ENCODE assay signal across 8 cellular contexts in the genomic region with DNA sequence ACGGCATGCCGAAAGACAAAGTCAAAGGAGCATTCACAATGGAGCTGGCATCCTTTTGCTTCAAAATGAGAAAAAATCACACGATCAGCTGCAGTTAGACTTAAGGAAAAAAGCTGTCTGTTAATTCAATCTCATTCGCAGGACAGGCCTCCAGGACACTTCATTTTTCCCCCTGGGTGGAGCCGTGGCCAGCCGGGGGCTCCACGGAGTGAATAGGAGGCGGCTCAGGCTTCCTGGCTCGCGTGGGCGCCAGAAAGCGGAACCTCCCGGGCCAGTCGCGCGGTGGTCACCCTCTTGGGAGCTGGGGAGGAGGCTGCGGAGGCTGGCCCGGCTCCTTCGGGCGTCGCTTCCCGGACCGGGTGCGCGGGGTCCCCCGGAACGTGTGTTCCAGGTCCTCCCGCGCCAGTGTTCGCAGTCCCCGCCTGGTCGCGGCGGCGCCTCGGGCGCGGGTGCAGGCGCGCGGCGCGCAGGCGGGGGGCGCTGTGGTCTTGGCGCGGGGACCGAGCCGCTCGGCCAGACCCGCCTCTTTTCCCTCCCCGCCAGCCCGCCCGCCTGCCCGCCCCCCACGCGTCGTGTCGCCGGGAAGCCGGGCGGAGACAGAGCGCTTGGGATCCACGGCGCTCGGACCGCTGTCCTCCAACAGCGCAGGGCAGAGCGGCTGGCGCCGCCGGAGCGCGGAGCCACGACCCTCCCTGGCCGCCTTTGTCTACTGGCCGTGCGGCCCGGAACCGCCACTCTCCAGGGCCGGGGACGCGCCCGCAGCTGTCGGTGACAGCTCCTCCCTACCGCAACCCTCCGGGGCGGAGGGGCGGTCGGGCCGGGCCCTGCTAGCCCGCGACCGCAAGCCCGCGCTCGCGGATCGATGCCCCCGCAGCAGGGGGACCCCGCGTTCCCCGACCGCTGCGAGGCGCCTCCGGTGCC. TPM values are rescaled to one million over a fixed set of nuclear protein-coding genes. Genes with fewer than 3 reads are reported as not detected.
DNase-seq lines count a peak whose midpoint lies in the region; ATAC-seq and TF ChIP-seq lines count a peak whose summit lies in the region.

A gene (plus strand): TSS at position 599 of the 921 bp plus-strand sequence. CDS start 264 bp downstream, at position 863.

- H3K9me3 ChIP-seq in Peyer's patch: no peaks in the 10 kb centered on the region
- no peaks in the 10 kb centered on the region for H3K9me3 ChIP-seq in neural cell (ENCODE audit: low read length)
- no peaks in the 10 kb centered on the region for H3K9me3 ChIP-seq in stomach

- intact Hi-C loops in stomach (cut with DNase I; ENCODE audit: low total_unique reads): loop anchor here (10.0 kb wide), 1 partner anchor 490 kb away; no protein-coding TSS in a partner anchor

- H3K36me3 ChIP-seq in Peyer's patch (peaks cover 0 to 16% (median 0%) of the 10 kb centered on the region in 3 donors), neural cell (ENCODE audit: insufficient read depth, low read length) (no peaks in the 10 kb centered on the region), stomach (peaks cover 3 to 19% (median 11%) of the 10 kb centered on the region in 4 donors)

- H3K9me2 ChIP-seq in neural cell (ENCODE audit: insufficient read depth, low read length): no peaks in the 10 kb centered on the region

- H2AFZ ChIP-seq in neural cell (ENCODE audit: low read depth, low read length): peak within 1 kb of the TSS; percentile 74

- H3K4me3 ChIP-seq in Peyer's patch: peak within 1 kb of the TSS; percentile 53 to 87 (median 74)
- peak within 1 kb of the TSS; percentile 89 for H3K4me3 ChIP-seq in neural cell (ENCODE audit: low read length)
- H3K4me3 ChIP-seq in stomach: peak within 1 kb of the TSS; percentile 73 to 94 (median 74)

- H3K27ac ChIP-seq in Peyer's patch: peak within 1 kb of the TSS; percentile 66 to 97 (median 95)
- H3K27ac ChIP-seq in foreskin keratinocyte: no peak within 1 kb of the TSS
- peak within 1 kb of the TSS; percentile 49 for H3K27ac ChIP-seq in neural cell (ENCODE audit: low read length)
- H3K27ac ChIP-seq in stomach: peak within 1 kb of the TSS; percentile 95 to 99 (median 96)

- H3K4me2 ChIP-seq in neural cell (ENCODE audit: low read length): peak within 1 kb of the TSS; percentile 82

- H3K4me1 ChIP-seq in Peyer's patch (peaks cover 0 to 18% (median 5%) of the 10 kb centered on the region in 4 donors), foreskin keratinocyte (no peaks in the 10 kb centered on the region), stomach (peaks cover 24 to 46% (median 34%) of the 10 kb centered on the region in 4 donors)

- WGBS in stomach, 5 donors: 1 to 2% (median 1%) methylated on average over 43 to 107 of the region's 107 CpGs

- DNase-seq in GM10266 (ENCODE audit: extremely low spot score) (peak; percentile 52), Peyer's patch (peak; percentile 19 to 92 (median 79)), activated gamma-delta T cell (lab: John Stamatoyannopoulos, UW) (peak; percentile 56), foreskin keratinocyte (no peak), stomach (peak; percentile 82)

- H3K27me3 ChIP-seq in Peyer's patch (no peaks in the 10 kb centered on the region), foreskin keratinocyte (peaks cover 97% of the 10 kb centered on the region), neural cell (ENCODE audit: insufficient read depth, low read depth, low read length) (no peaks in the 10 kb centered on the region), stomach (no peaks in the 10 kb centered on the region)

- no peaks in the 10 kb centered on the region for H4K20me1 ChIP-seq in neural cell (ENCODE audit: insufficient read depth)

- peaks cover 15% of the 10 kb centered on the region for H3K79me2 ChIP-seq in neural cell (replicated peaks; ENCODE audit: insufficient read depth, low read length)

- peak within 1 kb of the TSS; percentile 81 for H3K9ac ChIP-seq in neural cell (ENCODE audit: low read length)

- TF ChIP-seq POLR2A in Peyer's patch (IDR thresholded peaks at IDR 0.05) (peak; percentile 83 to 91), stomach (IDR thresholded peaks at IDR 0.05) (peak in 1 of 4 donors; percentile 42)

- TF ChIP-seq RAD21 in neural cell (conservative IDR thresholded peaks at IDR 0.05): peak; percentile 88

- ATAC-seq in HG03571 (IDR thresholded peaks at IDR 0.05; ENCODE audit: unreplicated experiment) (peak; percentile 68), foreskin keratinocyte (peak; percentile 63), HG02884 (IDR thresholded peaks at IDR 0.05; ENCODE audit: unreplicated experiment) (no peak)

- TF ChIP-seq CTCF in GM10266 (IDR thresholded peaks at IDR 0.05; ENCODE audit: control insufficient read depth, insufficient read depth, low read depth, missing control alignments) (peak; percentile 55), Peyer's patch (IDR thresholded peaks at IDR 0.05) (peak; percentile 35 to 97 (median 76)), foreskin keratinocyte (conservative IDR thresholded peaks at IDR 0.05) (peak; percentile 67), neural cell (IDR thresholded peaks at IDR 0.05; ENCODE audit: poor library complexity, severe bottlenecking) (peak; percentile 89), stomach (IDR thresholded peaks at IDR 0.05) (peak in 5 of 7 experiments; percentile 43 to 98 (median 81))

- peak; percentile 41 for TF ChIP-seq EP300 in neural cell (conservative IDR thresholded peaks at IDR 0.05; ENCODE audit: poor library complexity, severe bottlenecking)
- no peak for TF ChIP-seq EP300 in stomach (IDR thresholded peaks at IDR 0.05)

- no peaks in the 10 kb centered on the region for H3F3A ChIP-seq in neural cell (ENCODE audit: insufficient read depth, low read length, poor library complexity, severe bottlenecking)

TF ChIP-seq in neural cell, 6 proteins besides CTCF, POLR2A, EP300 and RAD21:
- TF ChIP-seq POLR2AphosphoS5 (IDR thresholded peaks at IDR 0.05) (peak; percentile 71), MXI1 (conservative IDR thresholded peaks at IDR 0.05; ENCODE audit: poor library complexity, severe bottlenecking) (peak; percentile 68), TAF1 (IDR thresholded peaks at IDR 0.05; ENCODE audit: low read depth) (no peak), EZH2 (IDR thresholded peaks at IDR 0.05; ENCODE audit: borderline replicate concordance, insufficient read depth, low read length, poor library complexity, severe bottlenecking) (no peak), SMC3 (conservative IDR thresholded peaks at IDR 0.05; ENCODE audit: poor library complexity) (peak; percentile 87)
- TF ChIP-seq, protein P1, sequence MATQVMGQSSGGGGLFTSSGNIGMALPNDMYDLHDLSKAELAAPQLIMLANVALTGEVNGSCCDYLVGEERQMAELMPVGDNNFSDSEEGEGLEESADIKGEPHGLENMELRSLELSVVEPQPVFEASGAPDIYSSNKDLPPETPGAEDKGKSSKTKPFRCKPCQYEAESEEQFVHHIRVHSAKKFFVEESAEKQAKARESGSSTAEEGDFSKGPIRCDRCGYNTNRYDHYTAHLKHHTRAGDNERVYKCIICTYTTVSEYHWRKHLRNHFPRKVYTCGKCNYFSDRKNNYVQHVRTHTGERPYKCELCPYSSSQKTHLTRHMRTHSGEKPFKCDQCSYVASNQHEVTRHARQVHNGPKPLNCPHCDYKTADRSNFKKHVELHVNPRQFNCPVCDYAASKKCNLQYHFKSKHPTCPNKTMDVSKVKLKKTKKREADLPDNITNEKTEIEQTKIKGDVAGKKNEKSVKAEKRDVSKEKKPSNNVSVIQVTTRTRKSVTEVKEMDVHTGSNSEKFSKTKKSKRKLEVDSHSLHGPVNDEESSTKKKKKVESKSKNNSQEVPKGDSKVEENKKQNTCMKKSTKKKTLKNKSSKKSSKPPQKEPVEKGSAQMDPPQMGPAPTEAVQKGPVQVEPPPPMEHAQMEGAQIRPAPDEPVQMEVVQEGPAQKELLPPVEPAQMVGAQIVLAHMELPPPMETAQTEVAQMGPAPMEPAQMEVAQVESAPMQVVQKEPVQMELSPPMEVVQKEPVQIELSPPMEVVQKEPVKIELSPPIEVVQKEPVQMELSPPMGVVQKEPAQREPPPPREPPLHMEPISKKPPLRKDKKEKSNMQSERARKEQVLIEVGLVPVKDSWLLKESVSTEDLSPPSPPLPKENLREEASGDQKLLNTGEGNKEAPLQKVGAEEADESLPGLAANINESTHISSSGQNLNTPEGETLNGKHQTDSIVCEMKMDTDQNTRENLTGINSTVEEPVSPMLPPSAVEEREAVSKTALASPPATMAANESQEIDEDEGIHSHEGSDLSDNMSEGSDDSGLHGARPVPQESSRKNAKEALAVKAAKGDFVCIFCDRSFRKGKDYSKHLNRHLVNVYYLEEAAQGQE (IDR thresholded peaks at IDR 0.05; ENCODE audit: borderline replicate concordance): peak; percentile 50

RNA-seq across cellular contexts. Expression of the gene that starts here (rescaled TPM):
- total RNA-seq in Peyer's patch (10 to 100 TPM; 14.0 to 62.0 (median 42.1) TPM), foreskin keratinocyte (0.46 and 1.1 TPM in 2 replicates), stomach (10 to 100 TPM in 4 of 5 donors, 1 to 10 TPM in 1; 1.2 to 75.5 (median 30.0) TPM)
- polyA plus RNA-seq in foreskin keratinocyte (0.27 and 0.46 TPM in 2 replicates), neural cell (13.0 and 15.1 TPM in 2 replicates), stomach (10 to 100 TPM; 15.5 to 35.6 (median 16.9) TPM)
- 25.6 and 28.2 TPM in 2 replicates for polyA minus RNA-seq in neural cell

Comparison
In these comparisons a context has a peak if more than half of its experiments do, and no peak if none do; other contexts are left out.
1. DNase-seq: peak in GM10266 (single experiment), Peyer's patch (3 of 3), activated gamma-delta T cell (single experiment) and stomach (single experiment); none in foreskin keratinocyte (0 of 2).
2. Peak in every context shown above with its lines, with median percentiles within 50 percentile points of each other: CTCF ChIP-seq and H3K4me3 ChIP-seq.